ENCODE assay signal across 25 cellular contexts in genomic region chr10:130715686-130716670, GRCh38.
DNase-seq lines count a peak whose midpoint lies in the region; ATAC-seq and TF ChIP-seq lines count a peak whose summit lies in the region.
"Had no signal": no experiment of that assay in that cellular context is flagged by ENCODE, and none has a peak within 500 bp of the region (broad histone marks: within the 10 kb centered on the region; RNA-seq: fewer than 3 reads in every experiment).

No MANE protein-coding gene starts in this region.

- TF ChIP-seq CTCF in mucosa of descending colon (IDR thresholded peaks at IDR 0.05) = no peak

- ATAC-seq in mucosa of descending colon = peak; percentile 25
- ATAC-seq in HG03045 (IDR thresholded peaks at IDR 0.05; ENCODE audit: unreplicated experiment) = no peak
- no peak for ATAC-seq in left cardiac atrium
- ATAC-seq: GM12878, GM23338, PC-3 had no signal

- H3K4me3 ChIP-seq in mucosa of descending colon = no peak overlapping the region
- H3K4me3 ChIP-seq: GM12878, GM23338, HAP-1 had no signal

- peak; percentile 1 for DNase-seq in NOMO-1 treated with DMSO at 0.1 percent for 48 hours (lab: John Stamatoyannopoulos, UW; ENCODE audit: unreplicated experiment)
- no peak for DNase-seq in NOMO-1 treated with dmso at 0.1 percent for 144 hours (lab: John Stamatoyannopoulos, UW; ENCODE audit: unreplicated experiment)
- DNase-seq in globus pallidus (ENCODE audit: low spot score) = peak; percentile 47
- DNase-seq in mucosa of descending colon = no peak
- no peak for DNase-seq in NCI-H1930 (lab: John Stamatoyannopoulos, UW)
- DNase-seq in left cardiac atrium = no peak
- no peak for DNase-seq in NCI-H510A treated with DMSO at 0.1 percent for 48 hours (lab: John Stamatoyannopoulos, UW)
- DNase-seq: 8988T; AML-193; CD4-positive, CD25-positive, alpha-beta regulatory T cell; COR-L47; DMS 273 treated with DMSO at 0.1 percent for 48 hours; DND-41; KBM-7; MM.1S; NCI-H1694; NCI-H2081 treated with DMSO at 0.1 percent for 48 hours; NCI-H2171 treated with DMSO at 0.1 percent for 48 hours; NCI-H526; PC-3; Right ventricle myocardium superior had no signal

- intact Hi-C loops in mucosa of descending colon (cut with DNase I, micrococcal nuclease) (no loop called here), left cardiac atrium (cut with DNase I) (no loop called here)

- no peaks in the 10 kb centered on the region for H3K9me3 ChIP-seq in mucosa of descending colon
- H3K9me3 ChIP-seq: HAP-1 had no signal

- H3K4me1 ChIP-seq in mucosa of descending colon (ENCODE audit: low read depth) = no peaks in the 10 kb centered on the region
- H3K4me1 ChIP-seq: HAP-1 had no signal

- no peaks in the 10 kb centered on the region for H3K36me3 ChIP-seq in mucosa of descending colon (ENCODE audit: low read depth)
- H3K36me3 ChIP-seq: HAP-1 had no signal

Comparison
In these comparisons a context has a peak if more than half of its experiments do, and no peak if none do; other contexts are left out.
1. DNase-seq: peak in NOMO-1 treated with DMSO at 0.1 percent for 48 hours (single experiment) and globus pallidus (single experiment); none in NOMO-1 treated with dmso at 0.1 percent for 144 hours (single experiment), mucosa of descending colon (0 of 3), NCI-H1930 (0 of 2), left cardiac atrium (single experiment) and NCI-H510A treated with DMSO at 0.1 percent for 48 hours (single experiment).